In genomic region chr13:28558126-28558525, GRCh38 we compare ENCODE assay signal across 1 cellular context.
TF ChIP-seq lines count a peak whose summit lies in the region.

No MANE protein-coding gene starts in this region.

TF ChIP-seq in GM23338, 12 proteins besides CTCF, POLR2A, EP300 and RAD21 (continued from another document):
- TF ChIP-seq ZNF462 (CRISPR knock-in tag; IDR thresholded peaks at IDR 0.05), result no peak
